Comparison of ENCODE assay signal across 25 cellular contexts in genomic region chr5:160919610-160920009, GRCh38.
"Had no signal": no experiment of that assay in that cellular context is flagged by ENCODE, and none has a peak within 500 bp of the region (broad histone marks: within the 10 kb centered on the region; RNA-seq: fewer than 3 reads in every experiment).

No MANE protein-coding gene starts in this region.

- DNase-seq: activated CD4-positive, alpha-beta T cell treated with anti-CD3 and anti-CD28 coated beads for 36 hours; activated CD4-positive, CD25-positive, alpha-beta regulatory T cell; activated CD8-positive, alpha-beta memory T cell treated with anti-CD3 and anti-CD28 coated beads, Interleukin-2, amount 10 ng/mL, durations not matched to agents 7 days and 5 days; activated CD8-positive, alpha-beta T cell treated with anti-CD3 and anti-CD28 coated beads, Interleukin-2, amount 10 ng/mL, durations not matched to agents 7 days and 5 days; activated naive CD4-positive, alpha-beta T cell; activated T-cell treated with anti-CD3 and anti-CD28 coated beads, Interleukin-2, amount 50 U/mL, for 48 hours; anterior cingulate cortex; cortex of kidney; effector memory CD8-positive, alpha-beta T cell; erythroblast; hippocampal formation; left cardiac atrium; midbrain; naive thymus-derived CD4-positive, alpha-beta T cell; pancreas; retina; sigmoid colon; small intestine; stimulated activated CD4-positive, alpha-beta T cell treated with anti-CD3 and anti-CD28 coated beads, Interleukin-4, amount 100 ng/mL, for 24 hours; trophoblast cell had no signal

- ATAC-seq: activated CD4-positive, alpha-beta T cell treated with anti-CD3 and anti-CD28 coated beads for 36 hours; activated CD8-positive, alpha-beta memory T cell treated with anti-CD3 and anti-CD28 coated beads, Interleukin-2, amount 10 ng/mL, durations not matched to agents 7 days and 5 days; activated CD8-positive, alpha-beta T cell treated with anti-CD3 and anti-CD28 coated beads, Interleukin-2, amount 10 ng/mL, durations not matched to agents 7 days and 5 days; activated naive CD4-positive, alpha-beta T cell treated with anti-CD3 and anti-CD28 coated beads, Interleukin-2, amount 50 U/mL, for 72 hours; effector memory CD8-positive, alpha-beta T cell; gastroesophageal sphincter; naive thymus-derived CD4-positive, alpha-beta T cell; pancreas; stimulated activated effector memory CD8-positive, alpha-beta T cell treated with anti-CD3 and anti-CD28 coated beads, Interleukin-12 subunit alpha, Interleukin-12 subunit beta, amount 100 ng/mL, for 72 hours had no signal

- H3K4me1 Mint-ChIP-seq: activated CD4-positive, alpha-beta T cell treated with anti-CD3 and anti-CD28 coated beads for 36 hours; activated CD8-positive, alpha-beta memory T cell treated with anti-CD3 and anti-CD28 coated beads, Interleukin-2, amount 10 ng/mL, durations not matched to agents 7 days and 5 days; naive thymus-derived CD4-positive, alpha-beta T cell; neural crest cell; stimulated activated effector memory CD8-positive, alpha-beta T cell treated with anti-CD3 and anti-CD28 coated beads, Interleukin-12 subunit alpha, Interleukin-12 subunit beta, amount 100 ng/mL, for 72 hours had no signal

- H3K27me3 Mint-ChIP-seq: activated CD8-positive, alpha-beta memory T cell treated with anti-CD3 and anti-CD28 coated beads, Interleukin-2, amount 10 ng/mL, durations not matched to agents 7 days and 5 days; stimulated activated naive CD8-positive, alpha-beta T cell treated with anti-CD3 and anti-CD28 coated beads, Interleukin-15, Interleukin-2, amounts not matched to agents 100 ng/mL and 50 ng/mL, for 24 hours had no signal

- H3K27ac Mint-ChIP-seq: activated CD4-positive, alpha-beta T cell treated with anti-CD3 and anti-CD28 coated beads for 36 hours; activated CD8-positive, alpha-beta memory T cell treated with anti-CD3 and anti-CD28 coated beads, Interleukin-2, amount 10 ng/mL, durations not matched to agents 7 days and 5 days; activated CD8-positive, alpha-beta T cell treated with anti-CD3 and anti-CD28 coated beads, Interleukin-2, amount 10 ng/mL, durations not matched to agents 7 days and 5 days; activated naive CD4-positive, alpha-beta T cell treated with anti-CD3 and anti-CD28 coated beads, Interleukin-2, amount 50 U/mL, for 72 hours; effector memory CD8-positive, alpha-beta T cell; naive thymus-derived CD4-positive, alpha-beta T cell; stimulated activated effector memory CD8-positive, alpha-beta T cell treated with anti-CD3 and anti-CD28 coated beads, Interleukin-12 subunit alpha, Interleukin-12 subunit beta, amount 100 ng/mL, for 72 hours; stimulated activated naive CD8-positive, alpha-beta T cell treated with anti-CD3 and anti-CD28 coated beads, Interleukin-15, Interleukin-2, amounts not matched to agents 100 ng/mL and 50 ng/mL, for 24 hours had no signal

- H3K36me3 Mint-ChIP-seq: activated CD8-positive, alpha-beta memory T cell treated with anti-CD3 and anti-CD28 coated beads, Interleukin-2, amount 10 ng/mL, durations not matched to agents 7 days and 5 days; activated naive CD4-positive, alpha-beta T cell treated with anti-CD3 and anti-CD28 coated beads, Interleukin-2, amount 50 U/mL, for 72 hours; naive thymus-derived CD4-positive, alpha-beta T cell; stimulated activated effector memory CD8-positive, alpha-beta T cell treated with anti-CD3 and anti-CD28 coated beads, Interleukin-12 subunit alpha, Interleukin-12 subunit beta, amount 100 ng/mL, for 72 hours had no signal

- H3K9me3 Mint-ChIP-seq: effector memory CD8-positive, alpha-beta T cell; stimulated activated effector memory CD8-positive, alpha-beta T cell treated with anti-CD3 and anti-CD28 coated beads, Interleukin-12 subunit alpha, Interleukin-12 subunit beta, amount 100 ng/mL, for 72 hours; stimulated activated naive CD8-positive, alpha-beta T cell treated with anti-CD3 and anti-CD28 coated beads, Interleukin-15, Interleukin-2, amounts not matched to agents 100 ng/mL and 50 ng/mL, for 24 hours had no signal

- H3K4me3 Mint-ChIP-seq: activated CD4-positive, alpha-beta T cell treated with anti-CD3 and anti-CD28 coated beads for 36 hours; activated CD8-positive, alpha-beta memory T cell treated with anti-CD3 and anti-CD28 coated beads, Interleukin-2, amount 10 ng/mL, durations not matched to agents 7 days and 5 days; activated CD8-positive, alpha-beta T cell treated with anti-CD3 and anti-CD28 coated beads, Interleukin-2, amount 10 ng/mL, durations not matched to agents 7 days and 5 days; effector memory CD8-positive, alpha-beta T cell; naive thymus-derived CD4-positive, alpha-beta T cell; neural crest cell; stimulated activated effector memory CD8-positive, alpha-beta T cell treated with anti-CD3 and anti-CD28 coated beads, Interleukin-12 subunit alpha, Interleukin-12 subunit beta, amount 100 ng/mL, for 72 hours; stimulated activated naive CD8-positive, alpha-beta T cell treated with anti-CD3 and anti-CD28 coated beads, Interleukin-15, Interleukin-2, amounts not matched to agents 100 ng/mL and 50 ng/mL, for 24 hours had no signal
